In the genomic region with DNA sequence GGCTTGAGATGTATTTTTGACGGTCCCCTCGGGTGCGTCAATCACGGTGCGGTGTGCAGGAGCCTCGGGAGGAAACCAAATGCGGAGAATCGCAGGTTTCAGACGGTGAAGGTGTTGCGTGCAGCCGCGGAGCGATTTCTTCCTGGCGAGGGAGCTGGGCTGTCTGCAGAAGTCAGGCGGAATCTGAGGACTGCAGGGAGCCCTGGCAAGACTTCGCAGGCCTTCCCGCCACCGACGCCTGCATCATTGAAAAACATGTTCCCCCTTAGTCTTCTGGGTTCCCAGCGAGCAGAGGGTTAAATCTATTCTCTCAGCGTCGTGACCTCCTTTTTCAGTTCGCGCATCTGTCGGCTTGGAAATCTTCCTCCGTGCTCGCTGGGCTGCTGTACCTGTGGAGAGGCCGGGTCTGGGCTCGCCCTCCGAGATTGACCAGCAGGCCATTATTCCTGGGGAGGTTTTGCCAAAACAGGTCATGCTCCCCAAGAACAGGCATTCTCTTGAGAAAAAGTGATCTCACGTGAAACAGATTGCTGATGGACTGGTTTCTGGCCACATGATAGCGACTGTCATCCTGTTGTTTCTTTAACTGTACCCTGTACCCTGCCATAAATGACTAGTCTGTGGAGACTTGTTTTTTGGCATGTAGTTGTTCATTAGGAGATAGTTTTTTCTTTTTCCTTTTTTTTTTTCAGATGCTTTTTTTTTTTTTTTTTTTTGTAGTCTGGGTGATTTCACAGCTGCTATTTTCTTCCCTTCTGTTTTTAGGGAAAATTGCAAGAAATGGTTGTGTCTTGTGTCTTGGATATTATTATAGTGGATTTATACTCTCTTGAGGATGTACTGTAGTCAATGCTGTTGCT, we compare ENCODE assay signal across 8 cellular contexts. TPM values are rescaled to one million over a fixed set of nuclear protein-coding genes. Genes with fewer than 3 reads are reported as not detected.
DNase-seq lines count a peak whose midpoint lies in the region; ATAC-seq and TF ChIP-seq lines count a peak whose summit lies in the region.

No MANE protein-coding gene starts in this region.

- peaks cover 40% of the 10 kb centered on the region for H3K4me1 ChIP-seq in DND-41 (ENCODE audit: insufficient read depth, low read length)
- H3K4me1 ChIP-seq in Panc1 (ENCODE audit: control insufficient read depth, insufficient read depth, low read length), result peaks cover 4% of the 10 kb centered on the region; the same call in 1 of the 2 replicates

- peaks cover 18% of the 10 kb centered on the region; the same call in 1 of the 2 replicates for H4K20me1 ChIP-seq in DND-41 (ENCODE audit: insufficient read depth, low read length)

- H3K4me3 ChIP-seq in DND-41 (ENCODE audit: low read depth in 1 of 2, low read length in 2 of 2) (peak overlapping the region; percentile 37 to 77), Panc1 (ENCODE audit: low read depth in 2 of 2, low read length in 2 of 2) (peak overlapping the region; percentile 54 to 80)

- no peaks in the 10 kb centered on the region for H3K9me3 ChIP-seq in DND-41 (ENCODE audit: insufficient read depth, low read length, severe bottlenecking)
- H3K9me3 ChIP-seq in Panc1 (ENCODE audit: control insufficient read depth, insufficient read depth, low read depth, low read length), result no peaks in the 10 kb centered on the region

- in situ Hi-C loops in Panc1 (cut with HindIII; ENCODE audit: low pct_unique_long_range_greater_than_20kb, low sequenced_read_pairs), result no loop called here

- TF ChIP-seq CTCF in DND-41 (IDR thresholded peaks at IDR 0.05; ENCODE audit: borderline replicate concordance, extremely low read depth, low read length, poor library complexity, severe bottlenecking) (peak; percentile 10), Panc1 (IDR thresholded peaks at IDR 0.05) (no peak)

- H3K27me3 ChIP-seq in DND-41 (ENCODE audit: insufficient read depth, low read length, poor library complexity), result no peaks in the 10 kb centered on the region
- H3K27me3 ChIP-seq in Panc1 (ENCODE audit: control insufficient read depth, insufficient read depth, low read length), result no peaks in the 10 kb centered on the region

- peak; percentile 62 for DNase-seq in DND-41
- DNase-seq in Panc1 (ENCODE audit: low read depth, low spot score), result no peak
- DNase-seq in activated gamma-delta T cell treated with anti-CD3 and anti-CD28 coated beads, Interleukin-2, amount 50 U/mL, for 16 hours (ENCODE audit: low read depth), result peak; percentile 28
- DNase-seq in globus pallidus (ENCODE audit: low spot score), result peak; percentile 4
- DNase-seq in renal cortical epithelial cell (ENCODE audit: low read depth), result peak; percentile 18
- DNase-seq in GM19240 (ENCODE audit: insufficient read length, low spot score), result no peak

- H3K27ac ChIP-seq in DND-41 (ENCODE audit: low read length) (peak overlapping the region; percentile 75), Panc1 (ENCODE audit: low read length) (peak overlapping the region; percentile 14; the same call in 1 of the 2 replicates)

- peak overlapping the region; percentile 81 for H3K4me2 ChIP-seq in DND-41 (ENCODE audit: insufficient read depth, low read length)

- H3K36me3 ChIP-seq in DND-41 (ENCODE audit: insufficient read depth, low read length) (no peaks in the 10 kb centered on the region), Panc1 (ENCODE audit: control insufficient read depth, insufficient read depth, low read length) (no peaks in the 10 kb centered on the region)

- CTCF ChIA-PET in Panc1 (lab: Charles Lee), result interaction anchor here (0.6 kb wide), 3 partner anchors 192 to 935 kb away, joined by 9 to 10 read pairs (median 9); no protein-coding TSS in a partner anchor

- POLR2A ChIA-PET in Panc1 (lab: Charles Lee), result interaction anchor here (0.6 kb wide), 1 partner anchor 16 kb away, joined by 4 read pairs; no protein-coding TSS in a partner anchor

- H3K79me2 ChIP-seq in DND-41 (ENCODE audit: insufficient read depth, low read length), result peaks cover 58% of the 10 kb centered on the region

- BruUV-seq in Panc1 (replicated peaks; lab: Mats Ljungman, UMichigan), result no TSS peak

- intact Hi-C loops in Panc1 (cut with micrococcal nuclease; ENCODE audit: unreplicated experiment), result no loop called here

- ATAC-seq in DND-41 (ENCODE audit: insufficient read depth, low read depth) (peak; percentile 25), HG02943 (IDR thresholded peaks at IDR 0.05; ENCODE audit: low read depth, unreplicated experiment) (peak; percentile 9), Panc1 (peak; percentile 76), GM21825 (IDR thresholded peaks at IDR 0.05; ENCODE audit: unreplicated experiment) (no peak)

- peak overlapping the region; percentile 76 for H2AFZ ChIP-seq in DND-41 (ENCODE audit: low read depth, low read length)

- peak overlapping the region; percentile 85 for H3K9ac ChIP-seq in DND-41 (ENCODE audit: low read depth, low read length)

RNA-seq across cellular contexts. Expression of gene EPB41, which starts 0.9 kb away (rescaled TPM):
- 20.2 TPM for total RNA-seq in Panc1 (2021; ENCODE audit: unreplicated experiment)
- polyA plus RNA-seq in Panc1 (2012; ENCODE audit: insufficient read length), result 14.9 TPM
- total RNA-seq in renal cortical epithelial cell, result 18.8 and 22.5 TPM in 2 replicates

Comparison
In these comparisons a context has a peak if more than half of its experiments do, and no peak if none do; other contexts are left out.
1. DNase-seq: peak in DND-41 (single experiment), activated gamma-delta T cell treated with anti-CD3 and anti-CD28 coated beads, Interleukin-2, amount 50 U/mL, for 16 hours (single experiment), globus pallidus (single experiment) and renal cortical epithelial cell (single experiment); none in Panc1 (single experiment) and GM19240 (single experiment).